Comparison of ENCODE assay signal across 8 cellular contexts in genomic region chr4:164876680-164877324, GRCh38. TPM values are rescaled to one million over a fixed set of nuclear protein-coding genes. Genes with fewer than 3 reads are reported as not detected.
DNase-seq lines count a peak whose midpoint lies in the region; ATAC-seq and TF ChIP-seq lines count a peak whose summit lies in the region.

A gene with protein sequence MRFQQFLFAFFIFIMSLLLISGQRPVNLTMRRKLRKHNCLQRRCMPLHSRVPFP (plus strand): TSS chr4:164877178. CDS start chr4:164877332, 154 bp downstream.

- peak; percentile 91 for ATAC-seq in GM18519 (IDR thresholded peaks at IDR 0.05; ENCODE audit: low FRiP score, unreplicated experiment)
- ATAC-seq in GM23338 = peak; percentile 85
- peak; percentile 59 for ATAC-seq in left colon

- H3K27me3 ChIP-seq in GM23338 (ENCODE audit: insufficient read depth) (no peaks in the 10 kb centered on the region), HUES48 (ENCODE audit: control insufficient read depth, insufficient read depth, low read length) (no peaks in the 10 kb centered on the region)

- peak; percentile 74 for DNase-seq in GM23338 (ENCODE audit: low spot score)
- DNase-seq in left colon = no peak
- DNase-seq in NCI-H1436 treated with DMSO at 0.1 percent for 48 hours (lab: John Stamatoyannopoulos, UW) = no peak
- no peak for DNase-seq in cerebellar cortex (ENCODE audit: low spot score)
- no peak for DNase-seq in foreskin melanocyte
- DNase-seq in activated CD4-positive, alpha-beta memory T cell treated with anti-CD3 and anti-CD28 coated beads, Interleukin-2, amount 10 ng/mL, durations not matched to agents 7 days and 5 days = no peak

- H3K4me1 ChIP-seq in GM23338 (ENCODE audit: insufficient read depth) = peaks cover 47% of the 10 kb centered on the region
- peaks cover 58% of the 10 kb centered on the region for H3K4me1 ChIP-seq in HUES48 (ENCODE audit: control insufficient read depth, insufficient read depth, low read length)

- intact Hi-C loops in left colon (cut with DNase I, micrococcal nuclease) = no loop called here

- peaks cover 46% of the 10 kb centered on the region for H3K79me2 ChIP-seq in GM23338 (replicated peaks; ENCODE audit: insufficient read depth)

- H3K27me3 Mint-ChIP-seq in GM23338 (ENCODE audit: insufficient read depth, low read depth, poor library complexity) = peaks cover 6% of the 10 kb centered on the region
- H3K27me3 Mint-ChIP-seq in activated CD4-positive, alpha-beta memory T cell treated with anti-CD3 and anti-CD28 coated beads, Interleukin-2, amount 10 ng/mL, durations not matched to agents 7 days and 5 days = peaks cover 9% of the 10 kb centered on the region

- H3K4me3 ChIP-seq in GM23338 (peak within 1 kb of the TSS; percentile 70), HUES48 (ENCODE audit: low read depth, low read length) (peak within 1 kb of the TSS; percentile 88)

- peaks cover 37% of the 10 kb centered on the region for H3K36me3 Mint-ChIP-seq in GM23338 (ENCODE audit: low read depth)
- no peaks in the 10 kb centered on the region for H3K36me3 Mint-ChIP-seq in activated CD4-positive, alpha-beta memory T cell treated with anti-CD3 and anti-CD28 coated beads, Interleukin-2, amount 10 ng/mL, durations not matched to agents 7 days and 5 days (ENCODE audit: low read depth)

- H3F3A ChIP-seq in GM23338 (replicated peaks; ENCODE audit: low read depth) = no peaks in the 10 kb centered on the region

- H3K36me3 ChIP-seq in GM23338 (ENCODE audit: insufficient read depth) (no peaks in the 10 kb centered on the region), HUES48 (ENCODE audit: control insufficient read depth, insufficient read depth, low read length) (peaks cover 38% of the 10 kb centered on the region)

- H3K9ac ChIP-seq in HUES48 (ENCODE audit: low read depth, low read length) = peak within 1 kb of the TSS; percentile 75

- H3K27ac Mint-ChIP-seq in GM23338 = peak within 1 kb of the TSS; percentile 92
- H3K27ac Mint-ChIP-seq in activated CD4-positive, alpha-beta memory T cell treated with anti-CD3 and anti-CD28 coated beads, Interleukin-2, amount 10 ng/mL, durations not matched to agents 7 days and 5 days = no peak within 1 kb of the TSS

- no peaks in the 10 kb centered on the region for H3K9me3 Mint-ChIP-seq in GM23338
- no peaks in the 10 kb centered on the region for H3K9me3 Mint-ChIP-seq in activated CD4-positive, alpha-beta memory T cell treated with anti-CD3 and anti-CD28 coated beads, Interleukin-2, amount 10 ng/mL, durations not matched to agents 7 days and 5 days

- H2AFZ ChIP-seq in GM23338 = no peak within 1 kb of the TSS

- 0 out of 2 replicates have a peak, but pooled peaks cover 3% of the 10 kb centered on the region for H3K9me2 ChIP-seq in GM23338 (ENCODE audit: insufficient read depth)

- peaks cover 47% of the 10 kb centered on the region for H3K4me1 Mint-ChIP-seq in GM23338
- H3K4me1 Mint-ChIP-seq in activated CD4-positive, alpha-beta memory T cell treated with anti-CD3 and anti-CD28 coated beads, Interleukin-2, amount 10 ng/mL, durations not matched to agents 7 days and 5 days = no peaks in the 10 kb centered on the region

- no peak for TF ChIP-seq CTCF in GM23338 (conservative IDR thresholded peaks at IDR 0.05; ENCODE audit: low read depth in 2 of 2)

- POLR2A ChIA-PET in activated CD4-positive, alpha-beta memory T cell treated with anti-CD3 and anti-CD28 coated beads, Interleukin-2, amount 10 ng/mL, durations not matched to agents 7 days and 5 days (lab: Charles Lee) = no interaction called here

- H3K27ac ChIP-seq in GM23338 (ENCODE audit: low read depth) (peak within 1 kb of the TSS; percentile 30), HUES48 (ENCODE audit: low read depth, low read length) (peak within 1 kb of the TSS; percentile 90)

- H3K9me3 ChIP-seq in HUES48 (ENCODE audit: control insufficient read depth, insufficient read depth, low read length) = no peaks in the 10 kb centered on the region

- H3K4me2 ChIP-seq in GM23338 = peak within 1 kb of the TSS; percentile 86

- CTCF ChIA-PET in activated CD4-positive, alpha-beta memory T cell treated with anti-CD3 and anti-CD28 coated beads, Interleukin-2, amount 10 ng/mL, durations not matched to agents 7 days and 5 days (lab: Charles Lee) = no interaction called here

- peak within 1 kb of the TSS; percentile 91 for H3K4me3 Mint-ChIP-seq in GM23338
- H3K4me3 Mint-ChIP-seq in activated CD4-positive, alpha-beta memory T cell treated with anti-CD3 and anti-CD28 coated beads, Interleukin-2, amount 10 ng/mL, durations not matched to agents 7 days and 5 days = no peak within 1 kb of the TSS

- H4K20me1 ChIP-seq in GM23338 (replicated peaks; ENCODE audit: insufficient read depth) = no peaks in the 10 kb centered on the region

TF ChIP-seq in GM23338, 12 proteins besides CTCF, POLR2A, EP300 and RAD21:
- peak; percentile 11; the same call in 1 of the 2 replicates for TF ChIP-seq NANOG (IDR thresholded peaks at IDR 0.05; ENCODE audit: borderline replicate concordance)
- no peak for TF ChIP-seq ZNF331 (CRISPR knock-in tag; IDR thresholded peaks at IDR 0.05; ENCODE audit: low read depth)
- peak; percentile 82 for TF ChIP-seq POLR2AphosphoS5 (IDR thresholded peaks at IDR 0.05; ENCODE audit: low read depth)
- no peak for TF ChIP-seq ZNF114 (CRISPR knock-in tag; IDR thresholded peaks at IDR 0.05)
- TF ChIP-seq, protein P1, sequence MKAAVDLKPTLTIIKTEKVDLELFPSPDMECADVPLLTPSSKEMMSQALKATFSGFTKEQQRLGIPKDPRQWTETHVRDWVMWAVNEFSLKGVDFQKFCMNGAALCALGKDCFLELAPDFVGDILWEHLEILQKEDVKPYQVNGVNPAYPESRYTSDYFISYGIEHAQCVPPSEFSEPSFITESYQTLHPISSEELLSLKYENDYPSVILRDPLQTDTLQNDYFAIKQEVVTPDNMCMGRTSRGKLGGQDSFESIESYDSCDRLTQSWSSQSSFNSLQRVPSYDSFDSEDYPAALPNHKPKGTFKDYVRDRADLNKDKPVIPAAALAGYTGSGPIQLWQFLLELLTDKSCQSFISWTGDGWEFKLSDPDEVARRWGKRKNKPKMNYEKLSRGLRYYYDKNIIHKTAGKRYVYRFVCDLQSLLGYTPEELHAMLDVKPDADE (IDR thresholded peaks at IDR 0.05) = peak; percentile 42; the same call in 1 of the 2 replicates

RNA-seq across cellular contexts. Expression of the gene that starts here (rescaled TPM):
- total RNA-seq in GM23338 (2014; rRNA removed; shearing (Covaris generic)) = 153 and 213 TPM in 2 replicates
- polyA plus RNA-seq in GM23338 (2016; fragmentation: Nextera tagmentation; extraction: Ambion mirVana) = 112 and 114 TPM in 2 replicates
- total RNA-seq in left colon = not detected
- not detected for total RNA-seq in activated CD4-positive, alpha-beta memory T cell treated with anti-CD3 and anti-CD28 coated beads, Interleukin-2, amount 10 ng/mL, durations not matched to agents 7 days and 5 days

Comparison
In these comparisons a context has a peak if more than half of its experiments do, and no peak if none do; other contexts are left out.
1. RNA of the gene that starts here (total RNA-seq): 153 to 213 TPM in GM23338; not detected in left colon and not detected in activated CD4-positive, alpha-beta memory T cell treated with anti-CD3 and anti-CD28 coated beads, Interleukin-2, amount 10 ng/mL, durations not matched to agents 7 days and 5 days; every median in the first group is over 100 times any median in the second.
2. Peak in ATAC-seq in left colon; RNA of the gene not detected or under 1 TPM.
3. Peak in every context shown above with its lines, with median percentiles within 50 percentile points of each other: ATAC-seq.